In genomic region chr15:100229181-100230163, GRCh38 we compare ENCODE assay signal across 22 cellular contexts.
DNase-seq lines count a peak whose midpoint lies in the region; ATAC-seq and TF ChIP-seq lines count a peak whose summit lies in the region.
"Had no signal": no experiment of that assay in that cellular context is flagged by ENCODE, and none has a peak within 500 bp of the region (broad histone marks: within the 10 kb centered on the region; RNA-seq: fewer than 3 reads in every experiment).

No MANE protein-coding gene starts in this region.

- ATAC-seq in central memory CD8-positive, alpha-beta T cell (replicated peaks; ENCODE audit: extremely low read depth, poor library complexity, severe bottlenecking), result no peak
- ATAC-seq in stimulated activated effector memory CD8-positive, alpha-beta T cell treated with anti-CD3 and anti-CD28 coated beads, Interleukin-12 subunit alpha, Interleukin-12 subunit beta, amount 100 ng/mL, for 72 hours, result peak; percentile 49
- ATAC-seq in omental fat pad (ENCODE audit: low FRiP score), result no peak
- no peak for ATAC-seq in HG03095 (IDR thresholded peaks at IDR 0.05; ENCODE audit: unreplicated experiment)
- ATAC-seq: foreskin keratinocyte; GM12878; right cardiac atrium; stimulated activated memory B cell treated with anti-CD40 and anti-IgM and Interleukin-4, amounts not matched to agents 10 μg/mL and 1 μg/mL and 100 μg/mL, for 72 hours had no signal

- no peak for DNase-seq in activated naive CD4-positive, alpha-beta T cell treated with anti-CD3 and anti-CD28 coated beads, Interleukin-2, amount 50 U/mL, for 16 hours
- peak; percentile 37 for DNase-seq in SW480 (ENCODE audit: low spot score)
- no peak for DNase-seq in central memory CD8-positive, alpha-beta T cell (ENCODE audit: low spot score in 2 of 2)
- no peak for DNase-seq in stimulated activated effector memory CD8-positive, alpha-beta T cell treated with anti-CD3 and anti-CD28 coated beads, Interleukin-12 subunit alpha, Interleukin-12 subunit beta, amount 100 ng/mL, for 72 hours (ENCODE audit: low spot score in 2 of 2)
- no peak for DNase-seq in omental fat pad (ENCODE audit: low spot score)
- no peak for DNase-seq in NK-92 treated with Interleukin-12 subunit alpha and Interleukin-12 subunit beta, amount 100 ng/mL, for 24 hours (lab: John Stamatoyannopoulos, UW)
- DNase-seq: ACHN; activated CD4-positive, CD25-positive, alpha-beta regulatory T cell; amniotic stem cell; dermis blood vessel endothelial cell; foreskin keratinocyte; GM23248; hippocampal formation; NCI-H187; NCI-H345; PC-9; right cardiac atrium had no signal

- H3K36me3 Mint-ChIP-seq in activated naive CD4-positive, alpha-beta T cell treated with anti-CD3 and anti-CD28 coated beads, Interleukin-2, amount 50 U/mL, for 24 hours, result peaks cover 3% of the 10 kb centered on the region
- peaks cover 4% of the 10 kb centered on the region for H3K36me3 Mint-ChIP-seq in central memory CD8-positive, alpha-beta T cell (ENCODE audit: insufficient read depth)
- H3K36me3 Mint-ChIP-seq in stimulated activated effector memory CD8-positive, alpha-beta T cell treated with anti-CD3 and anti-CD28 coated beads, Interleukin-12 subunit alpha, Interleukin-12 subunit beta, amount 100 ng/mL, for 72 hours, result no peaks in the 10 kb centered on the region
- H3K36me3 Mint-ChIP-seq: stimulated activated memory B cell treated with anti-CD40 and anti-IgM and Interleukin-4, amounts not matched to agents 10 μg/mL and 1 μg/mL and 100 μg/mL, for 72 hours had no signal

- H3K4me1 Mint-ChIP-seq in activated naive CD4-positive, alpha-beta T cell treated with anti-CD3 and anti-CD28 coated beads, Interleukin-2, amount 50 U/mL, for 24 hours, result peaks cover 28% of the 10 kb centered on the region
- peaks cover 22% of the 10 kb centered on the region for H3K4me1 Mint-ChIP-seq in central memory CD8-positive, alpha-beta T cell
- H3K4me1 Mint-ChIP-seq in stimulated activated effector memory CD8-positive, alpha-beta T cell treated with anti-CD3 and anti-CD28 coated beads, Interleukin-12 subunit alpha, Interleukin-12 subunit beta, amount 100 ng/mL, for 72 hours, result peaks cover 30% of the 10 kb centered on the region
- H3K4me1 Mint-ChIP-seq: stimulated activated memory B cell treated with anti-CD40 and anti-IgM and Interleukin-4, amounts not matched to agents 10 μg/mL and 1 μg/mL and 100 μg/mL, for 72 hours had no signal

- H3K27me3 Mint-ChIP-seq in activated naive CD4-positive, alpha-beta T cell treated with anti-CD3 and anti-CD28 coated beads, Interleukin-2, amount 50 U/mL, for 24 hours, result no peaks in the 10 kb centered on the region
- no peaks in the 10 kb centered on the region for H3K27me3 Mint-ChIP-seq in central memory CD8-positive, alpha-beta T cell

- no peak for TF ChIP-seq CTCF in omental fat pad (IDR thresholded peaks at IDR 0.05)

- H3K9me3 Mint-ChIP-seq in activated naive CD4-positive, alpha-beta T cell treated with anti-CD3 and anti-CD28 coated beads, Interleukin-2, amount 50 U/mL, for 24 hours, result no peaks in the 10 kb centered on the region
- H3K9me3 Mint-ChIP-seq in central memory CD8-positive, alpha-beta T cell, result no peaks in the 10 kb centered on the region
- peaks cover 3% of the 10 kb centered on the region for H3K9me3 Mint-ChIP-seq in stimulated activated effector memory CD8-positive, alpha-beta T cell treated with anti-CD3 and anti-CD28 coated beads, Interleukin-12 subunit alpha, Interleukin-12 subunit beta, amount 100 ng/mL, for 72 hours
- H3K9me3 Mint-ChIP-seq: activated T-helper 2 cell treated with anti-CD3 and anti-CD28 coated beads, Interferon-gamma antibody, Interleukin-2, Interleukin-4, amounts not matched to agents 10 μg/mL and 5 μg/mL and 100 μg/mL, durations not matched to agents 14 hours and 24 hours and 36 hours had no signal

- peak overlapping the region; percentile 6 for H3K4me3 Mint-ChIP-seq in activated naive CD4-positive, alpha-beta T cell treated with anti-CD3 and anti-CD28 coated beads, Interleukin-2, amount 50 U/mL, for 24 hours
- peak overlapping the region; percentile 39 for H3K4me3 Mint-ChIP-seq in central memory CD8-positive, alpha-beta T cell
- peak overlapping the region; percentile 2 for H3K4me3 Mint-ChIP-seq in stimulated activated effector memory CD8-positive, alpha-beta T cell treated with anti-CD3 and anti-CD28 coated beads, Interleukin-12 subunit alpha, Interleukin-12 subunit beta, amount 100 ng/mL, for 72 hours
- H3K4me3 Mint-ChIP-seq: stimulated activated memory B cell treated with anti-CD40 and anti-IgM and Interleukin-4, amounts not matched to agents 10 μg/mL and 1 μg/mL and 100 μg/mL, for 72 hours had no signal

- H3K27ac Mint-ChIP-seq in activated naive CD4-positive, alpha-beta T cell treated with anti-CD3 and anti-CD28 coated beads, Interleukin-2, amount 50 U/mL, for 24 hours, result no peak overlapping the region
- H3K27ac Mint-ChIP-seq in central memory CD8-positive, alpha-beta T cell (ENCODE audit: low read depth), result peak overlapping the region; percentile 47
- H3K27ac Mint-ChIP-seq in stimulated activated effector memory CD8-positive, alpha-beta T cell treated with anti-CD3 and anti-CD28 coated beads, Interleukin-12 subunit alpha, Interleukin-12 subunit beta, amount 100 ng/mL, for 72 hours, result no peak overlapping the region
- H3K27ac Mint-ChIP-seq: activated T-helper 2 cell treated with anti-CD3 and anti-CD28 coated beads, Interferon-gamma antibody, Interleukin-2, Interleukin-4, amounts not matched to agents 10 μg/mL and 5 μg/mL and 100 μg/mL, durations not matched to agents 14 hours and 24 hours and 36 hours; stimulated activated memory B cell treated with anti-CD40 and anti-IgM and Interleukin-4, amounts not matched to agents 10 μg/mL and 1 μg/mL and 100 μg/mL, for 72 hours had no signal
